In genomic region chr18:36201765-36202164, GRCh38 we compare ENCODE assay signal across 6 cellular contexts.
"Had no signal": no experiment of that assay in that cellular context is flagged by ENCODE, and none has a peak within 500 bp of the region (broad histone marks: within the 10 kb centered on the region; RNA-seq: fewer than 3 reads in every experiment).

No MANE protein-coding gene starts in this region.

- H3K4me3 ChIP-seq: K562 had no signal

- DNase-seq: IMR-90, KBM-7, KG1 had no signal

- H3K27ac ChIP-seq: HL-60 had no signal

- H3K27ac Mint-ChIP-seq: IgD-negative memory B cell had no signal

- H3K4me3 Mint-ChIP-seq: IgD-negative memory B cell had no signal
